Comparison of ENCODE assay signal across 25 cellular contexts in the genomic region with DNA sequence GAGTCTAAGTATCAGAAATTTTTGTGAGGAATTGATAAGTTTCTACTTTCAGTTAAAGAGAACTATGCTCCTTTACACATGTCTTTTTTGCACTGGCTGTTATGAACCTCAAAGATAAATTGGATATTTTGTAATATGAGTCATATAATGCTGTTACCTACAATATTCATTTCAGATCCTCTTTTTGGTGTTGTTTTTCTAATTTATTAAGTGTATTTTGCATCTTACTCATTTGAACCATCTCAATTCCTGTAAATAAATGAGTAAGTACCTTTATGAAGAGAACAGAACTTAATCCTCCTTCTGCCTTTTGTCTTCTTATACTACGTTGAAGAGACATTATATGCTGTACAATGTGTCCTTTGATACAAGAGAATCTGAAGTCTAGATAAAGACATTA.
"Had no signal": no experiment of that assay in that cellular context is flagged by ENCODE, and none has a peak within 500 bp of the region (broad histone marks: within the 10 kb centered on the region; RNA-seq: fewer than 3 reads in every experiment).

No MANE protein-coding gene starts in this region.

- H3K27me3 Mint-ChIP-seq: activated CD4-positive, alpha-beta memory T cell treated with anti-CD3 and anti-CD28 coated beads for 36 hours; activated naive CD8-positive, alpha-beta T cell treated with anti-CD3 and anti-CD28 coated beads, Interleukin-2, amount 10 ng/mL, durations not matched to agents 7 days and 5 days had no signal

- H3K27ac ChIP-seq: epithelial cell of prostate, gastroesophageal sphincter, heart left ventricle, neutrophil, ovary, prostate gland, testis, vagina had no signal

- FAIRE-seq: bronchial epithelial cell, islet of Langerhans had no signal

- H3K36me3 Mint-ChIP-seq: activated CD4-positive, alpha-beta memory T cell treated with anti-CD3 and anti-CD28 coated beads for 36 hours; activated naive CD8-positive, alpha-beta T cell treated with anti-CD3 and anti-CD28 coated beads, Interleukin-2, amount 10 ng/mL, durations not matched to agents 7 days and 5 days; natural killer cell had no signal

- H3K4me1 ChIP-seq: gastroesophageal sphincter, heart left ventricle, prostate gland, testis, vagina had no signal

- H3K27me3 ChIP-seq: gastroesophageal sphincter, heart left ventricle, neutrophil, ovary, testis, vagina had no signal

- H3K9me3 ChIP-seq: gastroesophageal sphincter, heart left ventricle, neutrophil, ovary, prostate gland, testis, vagina had no signal

- ATAC-seq: gastroesophageal sphincter, heart left ventricle, natural killer cell had no signal

- H3K9me3 Mint-ChIP-seq: activated naive CD4-positive, alpha-beta T cell treated with anti-CD3 and anti-CD28 coated beads for 36 hours had no signal

- H3K4me3 Mint-ChIP-seq: activated CD4-positive, alpha-beta memory T cell treated with anti-CD3 and anti-CD28 coated beads for 36 hours; activated naive CD4-positive, alpha-beta T cell treated with anti-CD3 and anti-CD28 coated beads for 36 hours; activated naive CD8-positive, alpha-beta T cell treated with anti-CD3 and anti-CD28 coated beads, Interleukin-2, amount 10 ng/mL, durations not matched to agents 7 days and 5 days; natural killer cell had no signal

- H3K4me1 Mint-ChIP-seq: activated naive CD8-positive, alpha-beta T cell treated with anti-CD3 and anti-CD28 coated beads, Interleukin-2, amount 10 ng/mL, durations not matched to agents 7 days and 5 days; natural killer cell had no signal

- H3K4me3 ChIP-seq: gastroesophageal sphincter, heart left ventricle, ovary, prostate gland, testis, vagina had no signal

- DNase-seq: activated CD4-positive, alpha-beta memory T cell treated with anti-CD3 and anti-CD28 coated beads for 36 hours; activated CD4-positive, alpha-beta T cell treated with anti-CD3 and anti-CD28 coated beads for 4 hours; activated CD4-positive, CD25-positive, alpha-beta regulatory T cell; activated effector memory CD4-positive, alpha-beta T cell treated with Interleukin-2 at 50 U/mL for 16 hours; activated naive CD4-positive, alpha-beta T cell treated with anti-CD3 and anti-CD28 coated beads for 36 hours; activated naive CD8-positive, alpha-beta T cell treated with anti-CD3 and anti-CD28 coated beads, Interleukin-2, amount 10 ng/mL, durations not matched to agents 7 days and 5 days; activated T-cell treated with anti-CD3 and anti-CD28 coated beads, Interleukin-2, amount 50 U/mL, for 48 hours; amniotic stem cell; cortex of kidney; heart left ventricle; midbrain; natural killer cell; ovary; stimulated activated CD4-positive, alpha-beta T cell treated with anti-CD3 and anti-CD28 coated beads, Interleukin-2, amount 100 ng/mL, for 48 hours; stimulated activated CD8-positive, alpha-beta memory T cell treated with anti-CD3 and anti-CD28 coated beads, Interleukin-4, amount 100 ng/mL, for 48 hours; stimulated activated naive CD4-positive, alpha-beta T cell; testis; trophoblast cell had no signal

- H3K36me3 ChIP-seq: gastroesophageal sphincter, heart left ventricle, neutrophil, ovary, prostate gland, vagina had no signal

- H3K27ac Mint-ChIP-seq: activated CD4-positive, alpha-beta memory T cell treated with anti-CD3 and anti-CD28 coated beads for 36 hours; activated naive CD4-positive, alpha-beta T cell treated with anti-CD3 and anti-CD28 coated beads for 36 hours; activated naive CD8-positive, alpha-beta T cell treated with anti-CD3 and anti-CD28 coated beads, Interleukin-2, amount 10 ng/mL, durations not matched to agents 7 days and 5 days; natural killer cell had no signal
